17 cellular contexts compared by ENCODE assay signal in genomic region chr14:34359423-34360120, GRCh38.
A peak's percentile ranks its signal among the peaks of the same experiment; 100 is the strongest.
DNase-seq lines count a peak whose midpoint lies in the region; ATAC-seq, FAIRE-seq and TF ChIP-seq lines count a peak whose summit lies in the region.
"Had no signal": no experiment of that assay in that cellular context is flagged by ENCODE, and none has a peak within 500 bp of the region (broad histone marks: within the 10 kb centered on the region; RNA-seq: fewer than 3 reads in every experiment).

No MANE protein-coding gene starts in this region.

- peaks cover 3% of the 10 kb centered on the region for H3K4me1 Mint-ChIP-seq in activated T-helper 2 cell treated with anti-CD3 and anti-CD28 coated beads, Interferon-gamma antibody, Interleukin-2, Interleukin-4, amounts not matched to agents 10 μg/mL and 5 μg/mL and 100 μg/mL, durations not matched to agents 14 hours and 24 hours and 36 hours (ENCODE audit: low read depth)
- H3K4me1 Mint-ChIP-seq: stimulated activated naive CD8-positive, alpha-beta T cell treated with anti-CD3 and anti-CD28 coated beads, Interleukin-15, amount 100 ng/mL, for 72 hours had no signal

- no peak for TF ChIP-seq RAD21 in HepG2 (CRISPR knock-in tag; IDR thresholded peaks at IDR 0.05)

- H3K4me1 ChIP-seq in HepG2 (ENCODE audit: insufficient read depth, low read length), result 0 out of 2 replicates have a peak, but pooled peaks cover 5% of the 10 kb centered on the region
- no peaks in the 10 kb centered on the region for H3K4me1 ChIP-seq in right lobe of liver
- H3K4me1 ChIP-seq in SJCRH30, result peaks cover 32% of the 10 kb centered on the region

- TF ChIP-seq CTCF in HepG2 (CRISPR knock-in tag; IDR thresholded peaks at IDR 0.05) (no peak), right lobe of liver (IDR thresholded peaks at IDR 0.05) (no peak)

- no peak overlapping the region for H3K4me2 ChIP-seq in HepG2 (ENCODE audit: low read depth, low read length)

- CTCF ChIA-PET in HepG2 (lab: Yijun Ruan, JAX; ENCODE audit: low intra/inter-chr PET ratio, low total read pairs), result no interaction called here

- H3K27me3 ChIP-seq in HepG2 (ENCODE audit: control insufficient read depth in 1 of 2, insufficient read depth in 2 of 2, low read length in 2 of 2) (peaks cover 0 to 2% of the 10 kb centered on the region in 2 experiments; a peak in 1 of 5 replicates), right lobe of liver (no peaks in the 10 kb centered on the region), SJCRH30 (no peaks in the 10 kb centered on the region), H7 (ENCODE audit: control insufficient read depth, insufficient read depth, low read length) (no peaks in the 10 kb centered on the region)

- no peak overlapping the region for H3K4me3 ChIP-seq in HepG2 (replicated peaks in 1 of 3; ENCODE audit: insufficient read depth in 1 of 3, low read depth in 2 of 3, low read length in 3 of 3)
- H3K4me3 ChIP-seq in right lobe of liver, result no peak overlapping the region
- no peak overlapping the region for H3K4me3 ChIP-seq in SJCRH30
- H3K4me3 ChIP-seq in H7 (ENCODE audit: insufficient read depth, low read depth, low read length), result no peak overlapping the region

- peaks cover 4% of the 10 kb centered on the region for H3K27me3 Mint-ChIP-seq in activated T-helper 2 cell treated with anti-CD3 and anti-CD28 coated beads, Interferon-gamma antibody, Interleukin-2, Interleukin-4, amounts not matched to agents 10 μg/mL and 5 μg/mL and 100 μg/mL, durations not matched to agents 14 hours and 24 hours and 36 hours (ENCODE audit: low read depth)

- TF ChIP-seq EP300 in HepG2 (IDR thresholded peaks at IDR 0.05; ENCODE audit: low read depth in 2 of 2, low read length in 2 of 2) (no peak), HepG2 (CRISPR knock-in tag; IDR thresholded peaks at IDR 0.05; ENCODE audit: borderline replicate concordance) (no peak)

- ATAC-seq in HepG2, result peak; percentile 15; the same call in 2 of the 3 replicates
- no peak for ATAC-seq in right lobe of liver
- ATAC-seq in HG02759 (IDR thresholded peaks at IDR 0.05; ENCODE audit: unreplicated experiment), result no peak
- ATAC-seq: activated CD8-positive, alpha-beta T cell treated with anti-CD3 and anti-CD28 coated beads, Interleukin-2, amount 10 ng/mL, durations not matched to agents 7 days and 5 days; activated T-cell treated with anti-CD3 and anti-CD28 coated beads, Interleukin-2, amount 50 U/mL, for 72 hours; effector memory CD8-positive, alpha-beta T cell; stimulated activated naive CD8-positive, alpha-beta T cell treated with anti-CD3 and anti-CD28 coated beads, Interleukin-15, amount 100 ng/mL, for 72 hours had no signal

- in situ Hi-C loops in HepG2 (cut with HindIII; ENCODE audit: extremely low pct_ligation_motif_present, low pct_unique_long_range_greater_than_20kb), result loop anchor here (10.0 kb wide), 1 partner anchor 135 kb away; no protein-coding TSS in a partner anchor

- 17% methylated on average over 6 of the region's 6 CpGs for WGBS in HepG2 (ENCODE audit: low lambda C conversion rate)
- 55% methylated on average over 6 of the region's 6 CpGs for whole genome bisulfite sequencing in right lobe of liver (ENCODE audit: insufficient coverage, low coverage, low lambda C conversion rate, missing lambda C conversion rate)

- FAIRE-seq in HepG2 (lab: Jason Lieb, UNC), result no peak

- H3K9me3 ChIP-seq in HepG2 (ENCODE audit: low read length), result no peaks in the 10 kb centered on the region
- no peaks in the 10 kb centered on the region for H3K9me3 ChIP-seq in right lobe of liver
- no peaks in the 10 kb centered on the region for H3K9me3 ChIP-seq in SJCRH30 (replicated peaks)

- POLR2A ChIA-PET in HepG2 (lab: Yijun Ruan, JAX), result no interaction called here

- no peak overlapping the region for H2AFZ ChIP-seq in HepG2 (ENCODE audit: low read length)

- intact Hi-C loops in HepG2 (cut with micrococcal nuclease; ENCODE audit: unreplicated experiment) (no loop called here), right lobe of liver (cut with DNase I) (no loop called here)
- intact Hi-C loops in activated T-helper 2 cell treated with anti-CD3 and anti-CD28 coated beads, Interferon-gamma antibody, Interleukin-2, Interleukin-4, amounts not matched to agents 10 μg/mL and 5 μg/mL and 100 μg/mL, durations not matched to agents 14 hours and 24 hours and 36 hours (cut with micrococcal nuclease), result no loop called here

- no peak overlapping the region for H3K9ac ChIP-seq in HepG2 (ENCODE audit: insufficient read depth, low read depth, low read length)

- BruUV-seq in HepG2 (replicated peaks; lab: Mats Ljungman, UMichigan), result no TSS peak

- H3K79me2 ChIP-seq in HepG2 (ENCODE audit: insufficient read depth, low read length), result no peaks in the 10 kb centered on the region

- TF ChIP-seq POLR2A in HepG2 (IDR thresholded peaks at IDR 0.05; ENCODE audit: insufficient read depth in 1 of 2, low read depth in 2 of 2, low read length in 2 of 2), result no peak
- no peak for TF ChIP-seq POLR2A in right lobe of liver (IDR thresholded peaks at IDR 0.05)

- H3K36me3 ChIP-seq in HepG2 (replicated peaks in 1 of 2; ENCODE audit: control insufficient read depth in 1 of 2, insufficient read depth in 2 of 2, low read length in 2 of 2) (no peaks in the 10 kb centered on the region), right lobe of liver (no peaks in the 10 kb centered on the region), SJCRH30 (no peaks in the 10 kb centered on the region), H7 (replicated peaks; ENCODE audit: control insufficient read depth, insufficient read depth, low read length) (no peaks in the 10 kb centered on the region)

- no peaks in the 10 kb centered on the region for H3K9me3 Mint-ChIP-seq in activated T-helper 2 cell treated with anti-CD3 and anti-CD28 coated beads, Interferon-gamma antibody, Interleukin-2, Interleukin-4, amounts not matched to agents 10 μg/mL and 5 μg/mL and 100 μg/mL, durations not matched to agents 14 hours and 24 hours and 36 hours
- H3K9me3 Mint-ChIP-seq: activated T-cell treated with anti-CD3 and anti-CD28 coated beads, Interleukin-2, amount 50 U/mL, for 72 hours; CD8-positive, alpha-beta memory T cell; effector memory CD8-positive, alpha-beta T cell; HFFc6; stimulated activated naive CD8-positive, alpha-beta T cell treated with anti-CD3 and anti-CD28 coated beads, Interleukin-15, amount 100 ng/mL, for 72 hours had no signal

- H4K20me1 ChIP-seq in HepG2 (ENCODE audit: insufficient read depth, low read length), result no peaks in the 10 kb centered on the region

- no peak overlapping the region for H3K27ac Mint-ChIP-seq in activated T-helper 2 cell treated with anti-CD3 and anti-CD28 coated beads, Interferon-gamma antibody, Interleukin-2, Interleukin-4, amounts not matched to agents 10 μg/mL and 5 μg/mL and 100 μg/mL, durations not matched to agents 14 hours and 24 hours and 36 hours
- H3K27ac Mint-ChIP-seq: activated CD8-positive, alpha-beta T cell treated with anti-CD3 and anti-CD28 coated beads, Interleukin-2, amount 10 ng/mL, durations not matched to agents 7 days and 5 days; activated T-cell treated with anti-CD3 and anti-CD28 coated beads, Interleukin-2, amount 50 U/mL, for 72 hours; effector memory CD8-positive, alpha-beta T cell; HFFc6; stimulated activated naive CD8-positive, alpha-beta T cell treated with anti-CD3 and anti-CD28 coated beads, Interleukin-15, amount 100 ng/mL, for 72 hours had no signal

- no peaks in the 10 kb centered on the region for H3K36me3 Mint-ChIP-seq in activated T-helper 2 cell treated with anti-CD3 and anti-CD28 coated beads, Interferon-gamma antibody, Interleukin-2, Interleukin-4, amounts not matched to agents 10 μg/mL and 5 μg/mL and 100 μg/mL, durations not matched to agents 14 hours and 24 hours and 36 hours (ENCODE audit: low read depth)
- H3K36me3 Mint-ChIP-seq: CD8-positive, alpha-beta memory T cell had no signal

- no peak for DNase-seq in HepG2 (ENCODE audit: low spot score)
- no peak for DNase-seq in right lobe of liver
- DNase-seq in SJCRH30, result peak in 1 of 2 experiments; percentile 41
- peak; percentile 60 for DNase-seq in islet precursor cell
- DNase-seq in H7, result no peak
- DNase-seq in activated T-helper 2 cell treated with anti-CD3 and anti-CD28 coated beads, Interferon-gamma antibody, Interleukin-2, Interleukin-4, amounts not matched to agents 10 μg/mL and 5 μg/mL and 100 μg/mL, durations not matched to agents 14 hours and 24 hours and 36 hours (ENCODE audit: low spot score), result no peak
- DNase-seq in T-helper 9 cell, result no peak
- DNase-seq: activated CD8-positive, alpha-beta T cell treated with anti-CD3 and anti-CD28 coated beads, Interleukin-2, amount 10 ng/mL, durations not matched to agents 7 days and 5 days; activated T-cell treated with anti-CD3 and anti-CD28 coated beads, Interleukin-2, amount 50 U/mL, for 72 hours; CD8-positive, alpha-beta memory T cell; central memory CD4-positive, alpha-beta T cell; effector memory CD8-positive, alpha-beta T cell; EL; HFFc6; retina; stimulated activated naive CD8-positive, alpha-beta T cell treated with anti-CD3 and anti-CD28 coated beads, Interleukin-15, amount 100 ng/mL, for 72 hours had no signal

- H3K27ac ChIP-seq in HepG2 (ENCODE audit: extremely low read length, insufficient read depth, low read length) (no peak overlapping the region), right lobe of liver (no peak overlapping the region), SJCRH30 (peak overlapping the region; percentile 5; the same call in 1 of the 2 replicates)

- no peak overlapping the region for H3K4me3 Mint-ChIP-seq in activated T-helper 2 cell treated with anti-CD3 and anti-CD28 coated beads, Interferon-gamma antibody, Interleukin-2, Interleukin-4, amounts not matched to agents 10 μg/mL and 5 μg/mL and 100 μg/mL, durations not matched to agents 14 hours and 24 hours and 36 hours (ENCODE audit: low read depth)
- H3K4me3 Mint-ChIP-seq: activated CD8-positive, alpha-beta T cell treated with anti-CD3 and anti-CD28 coated beads, Interleukin-2, amount 10 ng/mL, durations not matched to agents 7 days and 5 days; activated T-cell treated with anti-CD3 and anti-CD28 coated beads, Interleukin-2, amount 50 U/mL, for 72 hours; CD8-positive, alpha-beta memory T cell; effector memory CD8-positive, alpha-beta T cell; HFFc6; stimulated activated naive CD8-positive, alpha-beta T cell treated with anti-CD3 and anti-CD28 coated beads, Interleukin-15, amount 100 ng/mL, for 72 hours had no signal

TF ChIP-seq in HepG2, 621 proteins besides CTCF, POLR2A, EP300 and RAD21:
- TF ChIP-seq ZSCAN20 (CRISPR knock-in tag; IDR thresholded peaks at IDR 0.05; ENCODE audit: borderline replicate concordance), result 0 out of 2 replicates have a peak, but pooled peaks have one; percentile 30
- TF ChIP-seq KDM5A (IDR thresholded peaks at IDR 0.05; ENCODE audit: borderline replicate concordance, low read length), result no peak
- TF ChIP-seq ZNF652 (CRISPR knock-in tag; IDR thresholded peaks at IDR 0.05; ENCODE audit: borderline replicate concordance, low read depth), result peak; percentile 63; the same call in 1 of the 2 replicates
